In the genomic region with DNA sequence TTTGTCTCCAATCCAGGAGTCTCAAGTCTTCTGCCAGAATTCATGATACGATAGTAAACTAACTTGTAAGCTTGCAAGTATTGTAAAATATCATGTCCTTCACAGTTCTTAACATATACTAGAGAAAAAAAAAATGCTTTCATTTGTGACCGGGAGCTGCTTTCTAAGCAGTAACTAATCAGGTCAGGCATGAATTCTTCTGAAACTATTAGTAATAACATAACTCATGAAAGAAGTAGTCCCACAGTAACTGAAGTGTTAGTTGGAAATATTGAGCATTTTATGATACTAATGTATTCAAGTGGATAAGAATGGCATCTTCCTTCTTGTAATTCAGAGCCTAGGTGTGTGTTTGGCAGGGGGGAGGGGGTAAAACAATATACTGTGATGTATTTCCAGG, we compare ENCODE assay signal across 9 cellular contexts.
"Had no signal": no experiment of that assay in that cellular context is flagged by ENCODE, and none has a peak within 500 bp of the region (broad histone marks: within the 10 kb centered on the region; RNA-seq: fewer than 3 reads in every experiment).

No MANE protein-coding gene starts in this region.

- DNase-seq: activated CD4-positive, alpha-beta memory T cell treated with anti-CD3 and anti-CD28 coated beads, Interleukin-2, amount 10 ng/mL, durations not matched to agents 7 days and 5 days; activated CD4-positive, alpha-beta T cell treated with anti-CD3 and anti-CD28 coated beads for 36 hours; activated naive CD8-positive, alpha-beta T cell treated with anti-CD3 and anti-CD28 coated beads, Interleukin-2, amount 50 U/mL, for 24 hours; activated T-cell treated with anti-CD3 and anti-CD28 coated beads, Interleukin-2, amount 50 U/mL, for 72 hours; glutamatergic neuron; lower lobe of right lung; stimulated activated CD4-positive, alpha-beta T cell treated with anti-CD3 and anti-CD28 coated beads, Interleukin-4, amount 100 ng/mL, for 4 hours; thyroid gland had no signal

- ATAC-seq: activated CD4-positive, alpha-beta T cell treated with anti-CD3 and anti-CD28 coated beads for 36 hours; activated naive CD8-positive, alpha-beta T cell treated with anti-CD3 and anti-CD28 coated beads, Interleukin-2, amount 50 U/mL, for 24 hours; activated T-cell treated with anti-CD3 and anti-CD28 coated beads, Interleukin-2, amount 50 U/mL, for 72 hours; esophagus mucosa; lower lobe of right lung had no signal
